ENCODE assay signal across 9 cellular contexts in genomic region chr6:166751051-166751595, GRCh38.
DNase-seq lines count a peak whose midpoint lies in the region; ATAC-seq and TF ChIP-seq lines count a peak whose summit lies in the region.
"Had no signal": no experiment of that assay in that cellular context is flagged by ENCODE, and none has a peak within 500 bp of the region (broad histone marks: within the 10 kb centered on the region; RNA-seq: fewer than 3 reads in every experiment).

No MANE protein-coding gene starts in this region.

- peaks cover 17% of the 10 kb centered on the region for H3K27me3 Mint-ChIP-seq in activated naive CD8-positive, alpha-beta T cell treated with anti-CD3 and anti-CD28 coated beads for 36 hours

- H3K27ac Mint-ChIP-seq in activated naive CD8-positive, alpha-beta T cell treated with anti-CD3 and anti-CD28 coated beads for 36 hours = no peak overlapping the region

- no peaks in the 10 kb centered on the region for H3K27me3 ChIP-seq in BE2C

- peaks cover 29% of the 10 kb centered on the region for H3K4me1 ChIP-seq in BE2C

- peaks cover 8% of the 10 kb centered on the region for H3K4me1 Mint-ChIP-seq in activated naive CD8-positive, alpha-beta T cell treated with anti-CD3 and anti-CD28 coated beads for 36 hours

- H3K4me3 Mint-ChIP-seq in activated naive CD8-positive, alpha-beta T cell treated with anti-CD3 and anti-CD28 coated beads for 36 hours = no peak overlapping the region

- no peaks in the 10 kb centered on the region for H3K9me3 Mint-ChIP-seq in activated naive CD8-positive, alpha-beta T cell treated with anti-CD3 and anti-CD28 coated beads for 36 hours

- TF ChIP-seq CTCF in BE2C (IDR thresholded peaks at IDR 0.05; ENCODE audit: low read depth, low read length) = no peak

- H3K4me3 ChIP-seq in BE2C (ENCODE audit: low read depth, low read length) = no peak overlapping the region; the same call in 1 of the 2 replicates

- no peaks in the 10 kb centered on the region for H3K36me3 Mint-ChIP-seq in activated naive CD8-positive, alpha-beta T cell treated with anti-CD3 and anti-CD28 coated beads for 36 hours

- ATAC-seq in GM19397 (IDR thresholded peaks at IDR 0.05; ENCODE audit: unreplicated experiment) (peak; percentile 91), HG03280 (IDR thresholded peaks at IDR 0.05; ENCODE audit: unreplicated experiment) (peak; percentile 67)

- no peaks in the 10 kb centered on the region for H3K36me3 ChIP-seq in BE2C

- no peaks in the 10 kb centered on the region for H3K9me3 ChIP-seq in BE2C

- DNase-seq in BE2C = peak; percentile 91
- DNase-seq in activated naive CD8-positive, alpha-beta T cell treated with anti-CD3 and anti-CD28 coated beads for 36 hours = peak; percentile 7
- no peak for DNase-seq in iPS-NIHi11 (ENCODE audit: low spot score)
- DNase-seq in pons (ENCODE audit: low spot score) = no peak
- DNase-seq in effector CD4-positive, alpha-beta T cell = no peak
- no peak for DNase-seq in D341Med (ENCODE audit: low spot score)
- DNase-seq: T-helper 9 cell had no signal

Comparison
In these comparisons a context has a peak if more than half of its experiments do, and no peak if none do; other contexts are left out.
1. DNase-seq: peak in BE2C (single experiment) and activated naive CD8-positive, alpha-beta T cell treated with anti-CD3 and anti-CD28 coated beads for 36 hours (single experiment); none in iPS-NIHi11 (single experiment), pons (single experiment), effector CD4-positive, alpha-beta T cell (single experiment) and D341Med (single experiment).